In genomic region chr14:100566586-100566985, GRCh38 we compare ENCODE assay signal across 17 cellular contexts. TPM values are rescaled to one million over a fixed set of nuclear protein-coding genes. Genes with fewer than 3 reads are reported as not detected.
DNase-seq lines count a peak whose midpoint lies in the region; ATAC-seq and TF ChIP-seq lines count a peak whose summit lies in the region.
"Had no signal": no experiment of that assay in that cellular context is flagged by ENCODE, and none has a peak within 500 bp of the region (broad histone marks: within the 10 kb centered on the region; RNA-seq: fewer than 3 reads in every experiment).

No MANE protein-coding gene starts in this region.

- ATAC-seq in RWPE2 (ENCODE audit: low read depth): no peak
- ATAC-seq: natural killer cell treated with Interleukin-12 subunit alpha and Interleukin-12 subunit beta and Interleukin-15 and Interleukin-18, amount 100 ng/mL, for 72 hours; PC-3 had no signal

- H3K36me3 ChIP-seq in RWPE2 (ENCODE audit: low read depth) (no peaks in the 10 kb centered on the region), esophagus muscularis mucosa (no peaks in the 10 kb centered on the region), skeletal muscle satellite cell (ENCODE audit: insufficient read depth, low read length) (no peaks in the 10 kb centered on the region)
- H3K36me3 ChIP-seq: tibial artery had no signal

- peaks cover 40% of the 10 kb centered on the region for H3K27me3 Mint-ChIP-seq in activated CD4-positive, alpha-beta T cell treated with anti-CD3 and anti-CD28 coated beads, Interleukin-2, amount 10 ng/mL, durations not matched to agents 24 days and 14 days

- peak overlapping the region; percentile 30 for H3K4me3 Mint-ChIP-seq in activated CD4-positive, alpha-beta T cell treated with anti-CD3 and anti-CD28 coated beads, Interleukin-2, amount 10 ng/mL, durations not matched to agents 24 days and 14 days
- H3K4me3 Mint-ChIP-seq: natural killer cell treated with Interleukin-12 subunit alpha and Interleukin-12 subunit beta and Interleukin-15 and Interleukin-18, amount 100 ng/mL, for 72 hours had no signal

- no peak overlapping the region for H3K9ac ChIP-seq in skeletal muscle satellite cell (ENCODE audit: low read depth, low read length)

- no peaks in the 10 kb centered on the region for H3K4me1 ChIP-seq in RWPE2 (ENCODE audit: insufficient read depth, poor library complexity, severe bottlenecking)
- H3K4me1 ChIP-seq in esophagus muscularis mucosa: peaks cover 9 to 42% (median 31%) of the 10 kb centered on the region in 4 donors
- H3K4me1 ChIP-seq in skeletal muscle satellite cell (ENCODE audit: control insufficient read depth, insufficient read depth, low read length): no peaks in the 10 kb centered on the region

- H3K27ac ChIP-seq in RWPE2 (ENCODE audit: poor library complexity, severe bottlenecking) (peak overlapping the region; percentile 23), esophagus muscularis mucosa (replicated peaks in 1 of 4) (no peak overlapping the region)
- H3K27ac ChIP-seq: tibial artery, VCaP had no signal

- TF ChIP-seq CTCF in RWPE2 (IDR thresholded peaks at IDR 0.05; ENCODE audit: poor library complexity, severe bottlenecking): no peak
- no peak for TF ChIP-seq CTCF in esophagus muscularis mucosa (IDR thresholded peaks at IDR 0.05)

- H3K4me3 ChIP-seq in RWPE2 (ENCODE audit: severe bottlenecking) (peak overlapping the region; percentile 57), esophagus muscularis mucosa (peak overlapping the region; percentile 60 to 76 (median 66)), skeletal muscle satellite cell (ENCODE audit: low read length) (no peak overlapping the region)

- H3K4me2 ChIP-seq in skeletal muscle satellite cell (ENCODE audit: low read length): peak overlapping the region; percentile 67

- TF ChIP-seq EP300 in esophagus muscularis mucosa (IDR thresholded peaks at IDR 0.05): no peak

- H3K4me1 Mint-ChIP-seq in activated CD4-positive, alpha-beta T cell treated with anti-CD3 and anti-CD28 coated beads, Interleukin-2, amount 10 ng/mL, durations not matched to agents 24 days and 14 days: no peaks in the 10 kb centered on the region

- peaks cover 28% of the 10 kb centered on the region for H3K27me3 ChIP-seq in RWPE2 (ENCODE audit: insufficient read depth, poor library complexity, severe bottlenecking)
- peaks cover 5 to 67% (median 15%) of the 10 kb centered on the region in 4 donors for H3K27me3 ChIP-seq in esophagus muscularis mucosa
- peaks cover 61% of the 10 kb centered on the region for H3K27me3 ChIP-seq in skeletal muscle satellite cell (ENCODE audit: control insufficient read depth, insufficient read depth, low read length)

- no peak for DNase-seq in activated CD4-positive, alpha-beta T cell treated with anti-CD3 and anti-CD28 coated beads, Interleukin-2, amount 10 ng/mL, durations not matched to agents 24 days and 14 days
- no peak for DNase-seq in activated CD4-positive, alpha-beta T cell treated with anti-CD3 and anti-CD28 coated beads for 48 hours
- DNase-seq in RWPE2 (ENCODE audit: low spot score) (no peak), esophagus muscularis mucosa (ENCODE audit: extremely low spot score) (no peak), D341Med (ENCODE audit: low spot score) (no peak), SW 1271 (lab: John Stamatoyannopoulos, UW) (no peak)
- DNase-seq in stimulated activated CD4-positive, alpha-beta T cell treated with anti-CD3 and anti-CD28 coated beads, Interleukin-12 subunit alpha, Interleukin-12 subunit beta, amount 100 ng/mL, for 4 hours: no peak
- DNase-seq: activated gamma-delta T cell; CD8-positive, alpha-beta memory T cell; NCI-H1930; PC-3; retina; tibial artery had no signal

- H3K9me3 Mint-ChIP-seq in activated CD4-positive, alpha-beta T cell treated with anti-CD3 and anti-CD28 coated beads, Interleukin-2, amount 10 ng/mL, durations not matched to agents 24 days and 14 days: no peaks in the 10 kb centered on the region
- H3K9me3 Mint-ChIP-seq: CD8-positive, alpha-beta memory T cell; natural killer cell treated with Interleukin-12 subunit alpha and Interleukin-12 subunit beta and Interleukin-15 and Interleukin-18, amount 100 ng/mL, for 72 hours had no signal

- no peak for TF ChIP-seq POLR2A in esophagus muscularis mucosa (IDR thresholded peaks at IDR 0.05; ENCODE audit: low read depth)

- intact Hi-C loops in activated CD4-positive, alpha-beta T cell treated with anti-CD3 and anti-CD28 coated beads, Interleukin-2, amount 10 ng/mL, durations not matched to agents 24 days and 14 days (cut with micrococcal nuclease): no loop called here
- intact Hi-C loops in esophagus muscularis mucosa (cut with DNase I): no loop called here

- H3K9me3 ChIP-seq in RWPE2 (ENCODE audit: severe bottlenecking) (no peaks in the 10 kb centered on the region), esophagus muscularis mucosa (no peaks in the 10 kb centered on the region), skeletal muscle satellite cell (replicated peaks; ENCODE audit: low read length) (no peaks in the 10 kb centered on the region)
- H3K9me3 ChIP-seq: tibial artery had no signal

- 70% methylated on average over 3 of the region's 4 CpGs for WGBS in esophagus muscularis mucosa

- no peak overlapping the region for H3K27ac Mint-ChIP-seq in activated CD4-positive, alpha-beta T cell treated with anti-CD3 and anti-CD28 coated beads, Interleukin-2, amount 10 ng/mL, durations not matched to agents 24 days and 14 days
- H3K27ac Mint-ChIP-seq: brain; natural killer cell treated with Interleukin-12 subunit alpha and Interleukin-12 subunit beta and Interleukin-15 and Interleukin-18, amount 100 ng/mL, for 72 hours had no signal

- no peaks in the 10 kb centered on the region for H3K36me3 Mint-ChIP-seq in activated CD4-positive, alpha-beta T cell treated with anti-CD3 and anti-CD28 coated beads, Interleukin-2, amount 10 ng/mL, durations not matched to agents 24 days and 14 days (ENCODE audit: low read depth)
- H3K36me3 Mint-ChIP-seq: brain; CD8-positive, alpha-beta memory T cell; natural killer cell treated with Interleukin-12 subunit alpha and Interleukin-12 subunit beta and Interleukin-15 and Interleukin-18, amount 100 ng/mL, for 72 hours had no signal

RNA-seq across cellular contexts. Expression of gene BEGAIN, which starts 20.6 kb away (rescaled TPM):
- total RNA-seq in activated CD4-positive, alpha-beta T cell treated with anti-CD3 and anti-CD28 coated beads, Interleukin-2, amount 10 ng/mL, durations not matched to agents 24 days and 14 days: 3.0 and 4.8 TPM in 2 replicates
- total RNA-seq in esophagus muscularis mucosa: 1 to 10 TPM; 3.5 to 7.1 (median 6.6) TPM
- total RNA-seq in skeletal muscle satellite cell (2012; rRNA removed): 1.7 and 2.0 TPM in 2 replicates
- total RNA-seq: natural killer cell treated with Interleukin-12 subunit alpha and Interleukin-12 subunit beta and Interleukin-15 and Interleukin-18, amount 100 ng/mL, for 72 hours had no signal
